ENCODE assay signal across 1 cellular context in genomic region chr10:102055647-102056419, GRCh38.
TF ChIP-seq lines count a peak whose summit lies in the region.

A gene with protein sequence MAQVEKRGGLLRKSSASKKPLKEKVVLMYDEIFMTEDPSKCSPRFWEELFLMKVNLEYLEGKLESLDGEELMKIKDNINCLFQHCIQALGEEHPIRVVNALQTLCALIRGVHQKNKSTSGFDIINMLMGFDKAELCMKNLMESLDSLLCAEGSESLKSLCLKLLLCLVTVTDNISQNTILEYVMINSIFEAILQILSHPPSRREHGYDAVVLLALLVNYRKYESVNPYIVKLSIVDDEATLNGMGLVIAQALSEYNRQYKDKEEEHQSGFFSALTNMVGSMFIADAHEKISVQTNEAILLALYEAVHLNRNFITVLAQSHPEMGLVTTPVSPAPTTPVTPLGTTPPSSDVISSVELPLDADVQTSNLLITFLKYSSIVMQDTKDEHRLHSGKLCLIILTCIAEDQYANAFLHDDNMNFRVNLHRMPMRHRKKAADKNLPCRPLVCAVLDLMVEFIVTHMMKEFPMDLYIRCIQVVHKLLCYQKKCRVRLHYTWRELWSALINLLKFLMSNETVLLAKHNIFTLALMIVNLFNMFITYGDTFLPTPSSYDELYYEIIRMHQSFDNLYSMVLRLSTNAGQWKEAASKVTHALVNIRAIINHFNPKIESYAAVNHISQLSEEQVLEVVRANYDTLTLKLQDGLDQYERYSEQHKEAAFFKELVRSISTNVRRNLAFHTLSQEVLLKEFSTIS (minus strand): TSS chr10:102056173. CDS start chr10:102040114, 16,059 bp downstream.

TF ChIP-seq in GM12878, 131 proteins besides CTCF, POLR2A, EP300 and RAD21 (continued from another document and continues in another):
- TF ChIP-seq, protein P1, sequence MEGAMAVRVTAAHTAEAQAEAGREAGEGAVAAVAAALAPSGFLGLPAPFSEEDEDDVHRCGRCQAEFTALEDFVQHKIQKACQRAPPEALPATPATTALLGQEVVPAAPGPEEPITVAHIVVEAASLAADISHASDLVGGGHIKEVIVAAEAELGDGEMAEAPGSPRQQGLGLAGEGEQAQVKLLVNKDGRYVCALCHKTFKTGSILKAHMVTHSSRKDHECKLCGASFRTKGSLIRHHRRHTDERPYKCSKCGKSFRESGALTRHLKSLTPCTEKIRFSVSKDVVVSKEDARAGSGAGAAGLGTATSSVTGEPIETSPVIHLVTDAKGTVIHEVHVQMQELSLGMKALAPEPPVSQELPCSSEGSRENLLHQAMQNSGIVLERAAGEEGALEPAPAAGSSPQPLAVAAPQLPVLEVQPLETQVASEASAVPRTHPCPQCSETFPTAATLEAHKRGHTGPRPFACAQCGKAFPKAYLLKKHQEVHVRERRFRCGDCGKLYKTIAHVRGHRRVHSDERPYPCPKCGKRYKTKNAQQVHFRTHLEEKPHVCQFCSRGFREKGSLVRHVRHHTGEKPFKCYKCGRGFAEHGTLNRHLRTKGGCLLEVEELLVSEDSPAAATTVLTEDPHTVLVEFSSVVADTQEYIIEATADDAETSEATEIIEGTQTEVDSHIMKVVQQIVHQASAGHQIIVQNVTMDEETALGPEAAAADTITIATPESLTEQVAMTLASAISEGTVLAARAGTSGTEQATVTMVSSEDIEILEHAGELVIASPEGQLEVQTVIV (IDR thresholded peaks at IDR 0.05; ENCODE audit: borderline replicate concordance, partially characterized antibody): peak; percentile 88
- TF ChIP-seq SRF (IDR thresholded peaks at IDR 0.05; ENCODE audit: low read depth in 2 of 2, low read length in 2 of 2) (no peak), PAX8 (IDR thresholded peaks at IDR 0.05) (no peak), ATF7 (IDR thresholded peaks at IDR 0.05; ENCODE audit: low read depth) (no peak), JUND (IDR thresholded peaks at IDR 0.05; ENCODE audit: low read depth, low read length) (peak; percentile 24; the same call in 1 of the 2 replicates), IRF3 (IDR thresholded peaks at IDR 0.05) (no peak), ESRRA (IDR thresholded peaks at IDR 0.05; ENCODE audit: low read length) (peak; percentile 63; the same call in 1 of the 2 replicates), SMAD5 (IDR thresholded peaks at IDR 0.05; ENCODE audit: low read depth) (0 out of 2 replicates have a peak, but pooled peaks have one; percentile 22), GABPA (IDR thresholded peaks at IDR 0.05; ENCODE audit: low read depth) (peak; percentile 11; the same call in 1 of the 2 replicates), NFXL1 (IDR thresholded peaks at IDR 0.05; ENCODE audit: borderline replicate concordance) (peak; percentile 59; the same call in 1 of the 2 replicates), HDAC2 (IDR thresholded peaks at IDR 0.05) (no peak), SREBF1 (IDR thresholded peaks at IDR 0.05; ENCODE audit: low read length) (0 out of 2 replicates have a peak, but pooled peaks have one; percentile 26), ZBTB11 (CRISPR knock-in tag; IDR thresholded peaks at IDR 0.05) (no peak), IKZF2 (IDR thresholded peaks at IDR 0.05) (0 out of 4 replicates have a peak, but pooled peaks of 1 of the 2 experiments have one; percentile 17), RELA (IDR thresholded peaks at IDR 0.05; ENCODE audit: borderline replicate concordance, partially characterized antibody) (peak; percentile 77), CHD4 (IDR thresholded peaks at IDR 0.05) (no peak), CBFB (IDR thresholded peaks at IDR 0.05; ENCODE audit: low read depth) (peak; percentile 74), RAD51 (IDR thresholded peaks at IDR 0.05) (no peak), CUX1 (IDR thresholded peaks at IDR 0.05; ENCODE audit: insufficient replicate concordance, low read depth, low read length) (no peak), PKNOX1 (IDR thresholded peaks at IDR 0.05) (no peak), DPF2 (IDR thresholded peaks at IDR 0.05) (peak; percentile 81)
- TF ChIP-seq, protein P2, sequence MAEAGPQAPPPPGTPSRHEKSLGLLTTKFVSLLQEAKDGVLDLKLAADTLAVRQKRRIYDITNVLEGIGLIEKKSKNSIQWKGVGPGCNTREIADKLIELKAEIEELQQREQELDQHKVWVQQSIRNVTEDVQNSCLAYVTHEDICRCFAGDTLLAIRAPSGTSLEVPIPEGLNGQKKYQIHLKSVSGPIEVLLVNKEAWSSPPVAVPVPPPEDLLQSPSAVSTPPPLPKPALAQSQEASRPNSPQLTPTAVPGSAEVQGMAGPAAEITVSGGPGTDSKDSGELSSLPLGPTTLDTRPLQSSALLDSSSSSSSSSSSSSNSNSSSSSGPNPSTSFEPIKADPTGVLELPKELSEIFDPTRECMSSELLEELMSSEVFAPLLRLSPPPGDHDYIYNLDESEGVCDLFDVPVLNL (IDR thresholded peaks at IDR 0.05; ENCODE audit: low read depth, low read length): 0 out of 2 replicates have a peak, but pooled peaks have one; percentile 9
- TF ChIP-seq, protein P3, sequence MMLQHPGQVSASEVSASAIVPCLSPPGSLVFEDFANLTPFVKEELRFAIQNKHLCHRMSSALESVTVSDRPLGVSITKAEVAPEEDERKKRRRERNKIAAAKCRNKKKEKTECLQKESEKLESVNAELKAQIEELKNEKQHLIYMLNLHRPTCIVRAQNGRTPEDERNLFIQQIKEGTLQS (IDR thresholded peaks at IDR 0.05; ENCODE audit: borderline replicate concordance, extremely low read depth, low read depth, low read length): no peak
- TF ChIP-seq, protein P4, sequence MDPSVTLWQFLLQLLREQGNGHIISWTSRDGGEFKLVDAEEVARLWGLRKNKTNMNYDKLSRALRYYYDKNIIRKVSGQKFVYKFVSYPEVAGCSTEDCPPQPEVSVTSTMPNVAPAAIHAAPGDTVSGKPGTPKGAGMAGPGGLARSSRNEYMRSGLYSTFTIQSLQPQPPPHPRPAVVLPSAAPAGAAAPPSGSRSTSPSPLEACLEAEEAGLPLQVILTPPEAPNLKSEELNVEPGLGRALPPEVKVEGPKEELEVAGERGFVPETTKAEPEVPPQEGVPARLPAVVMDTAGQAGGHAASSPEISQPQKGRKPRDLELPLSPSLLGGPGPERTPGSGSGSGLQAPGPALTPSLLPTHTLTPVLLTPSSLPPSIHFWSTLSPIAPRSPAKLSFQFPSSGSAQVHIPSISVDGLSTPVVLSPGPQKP (IDR thresholded peaks at IDR 0.05; ENCODE audit: low read depth, low read length): 0 out of 2 replicates have a peak, but pooled peaks have one; percentile 58
- TF ChIP-seq, protein P5, sequence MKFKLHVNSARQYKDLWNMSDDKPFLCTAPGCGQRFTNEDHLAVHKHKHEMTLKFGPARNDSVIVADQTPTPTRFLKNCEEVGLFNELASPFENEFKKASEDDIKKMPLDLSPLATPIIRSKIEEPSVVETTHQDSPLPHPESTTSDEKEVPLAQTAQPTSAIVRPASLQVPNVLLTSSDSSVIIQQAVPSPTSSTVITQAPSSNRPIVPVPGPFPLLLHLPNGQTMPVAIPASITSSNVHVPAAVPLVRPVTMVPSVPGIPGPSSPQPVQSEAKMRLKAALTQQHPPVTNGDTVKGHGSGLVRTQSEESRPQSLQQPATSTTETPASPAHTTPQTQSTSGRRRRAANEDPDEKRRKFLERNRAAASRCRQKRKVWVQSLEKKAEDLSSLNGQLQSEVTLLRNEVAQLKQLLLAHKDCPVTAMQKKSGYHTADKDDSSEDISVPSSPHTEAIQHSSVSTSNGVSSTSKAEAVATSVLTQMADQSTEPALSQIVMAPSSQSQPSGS (IDR thresholded peaks at IDR 0.05; ENCODE audit: low read length): no peak
- TF ChIP-seq, protein P6, sequence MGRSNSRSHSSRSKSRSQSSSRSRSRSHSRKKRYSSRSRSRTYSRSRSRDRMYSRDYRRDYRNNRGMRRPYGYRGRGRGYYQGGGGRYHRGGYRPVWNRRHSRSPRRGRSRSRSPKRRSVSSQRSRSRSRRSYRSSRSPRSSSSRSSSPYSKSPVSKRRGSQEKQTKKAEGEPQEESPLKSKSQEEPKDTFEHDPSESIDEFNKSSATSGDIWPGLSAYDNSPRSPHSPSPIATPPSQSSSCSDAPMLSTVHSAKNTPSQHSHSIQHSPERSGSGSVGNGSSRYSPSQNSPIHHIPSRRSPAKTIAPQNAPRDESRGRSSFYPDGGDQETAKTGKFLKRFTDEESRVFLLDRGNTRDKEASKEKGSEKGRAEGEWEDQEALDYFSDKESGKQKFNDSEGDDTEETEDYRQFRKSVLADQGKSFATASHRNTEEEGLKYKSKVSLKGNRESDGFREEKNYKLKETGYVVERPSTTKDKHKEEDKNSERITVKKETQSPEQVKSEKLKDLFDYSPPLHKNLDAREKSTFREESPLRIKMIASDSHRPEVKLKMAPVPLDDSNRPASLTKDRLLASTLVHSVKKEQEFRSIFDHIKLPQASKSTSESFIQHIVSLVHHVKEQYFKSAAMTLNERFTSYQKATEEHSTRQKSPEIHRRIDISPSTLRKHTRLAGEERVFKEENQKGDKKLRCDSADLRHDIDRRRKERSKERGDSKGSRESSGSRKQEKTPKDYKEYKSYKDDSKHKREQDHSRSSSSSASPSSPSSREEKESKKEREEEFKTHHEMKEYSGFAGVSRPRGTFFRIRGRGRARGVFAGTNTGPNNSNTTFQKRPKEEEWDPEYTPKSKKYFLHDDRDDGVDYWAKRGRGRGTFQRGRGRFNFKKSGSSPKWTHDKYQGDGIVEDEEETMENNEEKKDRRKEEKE (IDR thresholded peaks at IDR 0.05): no peak
